11 cellular contexts compared by ENCODE assay signal in genomic region chr17:38926290-38927070, GRCh38. TPM values are rescaled to one million over a fixed set of nuclear protein-coding genes. Genes with fewer than 3 reads are reported as not detected.
A peak's percentile ranks its signal among the peaks of the same experiment; 100 is the strongest.
DNase-seq lines count a peak whose midpoint lies in the region; ATAC-seq and TF ChIP-seq lines count a peak whose summit lies in the region.
"Had no signal": no experiment of that assay in that cellular context is flagged by ENCODE, and none has a peak within 500 bp of the region (broad histone marks: within the 10 kb centered on the region; RNA-seq: fewer than 3 reads in every experiment).

No MANE protein-coding gene starts in this region.

- H3K4me3 ChIP-seq in BE2C (ENCODE audit: low read depth, low read length): peak overlapping the region; percentile 81
- H3K4me3 ChIP-seq in muscle layer of duodenum (ENCODE audit: low read depth in 1 of 2, low read length in 2 of 2): peak overlapping the region in 1 of 2 donors; percentile 26

- no peaks in the 10 kb centered on the region for H3K36me3 Mint-ChIP-seq in activated T-helper 17 cell treated with anti-CD3 and anti-CD28 coated beads, Interleukin-2, amount 50 U/mL, for 72 hours (ENCODE audit: low read depth)

- peak overlapping the region; percentile 8 for H3K4me3 Mint-ChIP-seq in activated T-helper 17 cell treated with anti-CD3 and anti-CD28 coated beads, Interleukin-2, amount 50 U/mL, for 72 hours

- no peaks in the 10 kb centered on the region for H3K9me3 Mint-ChIP-seq in activated T-helper 17 cell treated with anti-CD3 and anti-CD28 coated beads, Interleukin-2, amount 50 U/mL, for 72 hours

- H3K27me3 ChIP-seq in BE2C (no peaks in the 10 kb centered on the region), muscle layer of duodenum (ENCODE audit: low read depth, low read length) (no peaks in the 10 kb centered on the region)

- H3K4me1 ChIP-seq in BE2C (peaks cover 13% of the 10 kb centered on the region), muscle layer of duodenum (ENCODE audit: control insufficient read depth in 1 of 2, insufficient read depth in 2 of 2, low read length in 2 of 2) (peaks cover 0 to 39% of the 10 kb centered on the region in 2 donors)

- H3K9me3 ChIP-seq in BE2C: no peaks in the 10 kb centered on the region
- no peaks in the 10 kb centered on the region for H3K9me3 ChIP-seq in muscle layer of duodenum (ENCODE audit: control insufficient read depth in 1 of 2, low read length in 2 of 2)

- no peak overlapping the region for H3K27ac Mint-ChIP-seq in activated T-helper 17 cell treated with anti-CD3 and anti-CD28 coated beads, Interleukin-2, amount 50 U/mL, for 72 hours

- no peak for TF ChIP-seq CTCF in BE2C (IDR thresholded peaks at IDR 0.05; ENCODE audit: low read depth, low read length)

- H3K36me3 ChIP-seq in BE2C: no peaks in the 10 kb centered on the region
- no peaks in the 10 kb centered on the region for H3K36me3 ChIP-seq in muscle layer of duodenum (ENCODE audit: control insufficient read depth in 1 of 2, insufficient read depth in 2 of 2, low read length in 2 of 2)

- peaks cover 25% of the 10 kb centered on the region for H3K4me1 Mint-ChIP-seq in activated T-helper 17 cell treated with anti-CD3 and anti-CD28 coated beads, Interleukin-2, amount 50 U/mL, for 72 hours

- ATAC-seq in activated T-helper 17 cell treated with anti-CD3 and anti-CD28 coated beads, Interleukin-2, amount 50 U/mL, for 72 hours (replicated peaks): peak; percentile 96
- ATAC-seq in GM21390 (IDR thresholded peaks at IDR 0.05; ENCODE audit: unreplicated experiment): no peak

- peak overlapping the region; percentile 50 for H3K27ac ChIP-seq in muscle layer of duodenum (ENCODE audit: low read length)
- H3K27ac ChIP-seq: VCaP had no signal

- H3K27me3 Mint-ChIP-seq in activated T-helper 17 cell treated with anti-CD3 and anti-CD28 coated beads, Interleukin-2, amount 50 U/mL, for 72 hours: no peaks in the 10 kb centered on the region

- DNase-seq in BE2C (no peak), KG1 (lab: John Stamatoyannopoulos, UW) (peak; percentile 22), DMS79 (lab: John Stamatoyannopoulos, UW) (no peak), UCSD-AML1 (lab: John Stamatoyannopoulos, UW; ENCODE audit: unreplicated experiment) (no peak)
- no peak for DNase-seq in activated effector memory CD4-positive, alpha-beta T cell treated with anti-CD3 and anti-CD28 coated beads, Interleukin-2, amount 50 U/mL, for 16 hours

RNA-seq across cellular contexts. Expression of gene FBXO47, which starts 40.7 kb away (rescaled TPM):
- not detected for polyA plus RNA-seq in BE2C (2012; ENCODE audit: insufficient read depth, insufficient read length, low read depth)
- not detected for total RNA-seq in activated T-helper 17 cell treated with anti-CD3 and anti-CD28 coated beads, Interleukin-2, amount 50 U/mL, for 72 hours
- total RNA-seq: Daoy, MCF 10A had no signal

RNA-seq across cellular contexts. Expression of gene LASP1, which starts 56.6 kb away (rescaled TPM):
- 76.5 TPM for polyA plus RNA-seq in BE2C (2012; ENCODE audit: insufficient read depth, insufficient read length, low read depth)
- total RNA-seq in activated T-helper 17 cell treated with anti-CD3 and anti-CD28 coated beads, Interleukin-2, amount 50 U/mL, for 72 hours: 100 to 1,000 TPM; 116 to 172 TPM
